Comparison of ENCODE assay signal across 2 cellular contexts in genomic region chr5:4570047-4571015, GRCh38.
A peak's percentile ranks its signal among the peaks of the same experiment; 100 is the strongest.
TF ChIP-seq lines count a peak whose summit lies in the region.

No MANE protein-coding gene starts in this region.

TF ChIP-seq in HepG2, 621 proteins besides CTCF, POLR2A, EP300 and RAD21:
- no peak for TF ChIP-seq CEBPB (IDR thresholded peaks at IDR 0.05; ENCODE audit: borderline replicate concordance, low read depth, low read length)
- TF ChIP-seq PATZ1 (CRISPR knock-in tag; IDR thresholded peaks at IDR 0.05), result no peak
- no peak for TF ChIP-seq SUZ12 (IDR thresholded peaks at IDR 0.05; ENCODE audit: low read depth, low read length)
- peak; percentile 29; the same call in 1 of the 2 replicates for TF ChIP-seq TCF7 (IDR thresholded peaks at IDR 0.05; ENCODE audit: low read depth)
- TF ChIP-seq, protein P1, sequence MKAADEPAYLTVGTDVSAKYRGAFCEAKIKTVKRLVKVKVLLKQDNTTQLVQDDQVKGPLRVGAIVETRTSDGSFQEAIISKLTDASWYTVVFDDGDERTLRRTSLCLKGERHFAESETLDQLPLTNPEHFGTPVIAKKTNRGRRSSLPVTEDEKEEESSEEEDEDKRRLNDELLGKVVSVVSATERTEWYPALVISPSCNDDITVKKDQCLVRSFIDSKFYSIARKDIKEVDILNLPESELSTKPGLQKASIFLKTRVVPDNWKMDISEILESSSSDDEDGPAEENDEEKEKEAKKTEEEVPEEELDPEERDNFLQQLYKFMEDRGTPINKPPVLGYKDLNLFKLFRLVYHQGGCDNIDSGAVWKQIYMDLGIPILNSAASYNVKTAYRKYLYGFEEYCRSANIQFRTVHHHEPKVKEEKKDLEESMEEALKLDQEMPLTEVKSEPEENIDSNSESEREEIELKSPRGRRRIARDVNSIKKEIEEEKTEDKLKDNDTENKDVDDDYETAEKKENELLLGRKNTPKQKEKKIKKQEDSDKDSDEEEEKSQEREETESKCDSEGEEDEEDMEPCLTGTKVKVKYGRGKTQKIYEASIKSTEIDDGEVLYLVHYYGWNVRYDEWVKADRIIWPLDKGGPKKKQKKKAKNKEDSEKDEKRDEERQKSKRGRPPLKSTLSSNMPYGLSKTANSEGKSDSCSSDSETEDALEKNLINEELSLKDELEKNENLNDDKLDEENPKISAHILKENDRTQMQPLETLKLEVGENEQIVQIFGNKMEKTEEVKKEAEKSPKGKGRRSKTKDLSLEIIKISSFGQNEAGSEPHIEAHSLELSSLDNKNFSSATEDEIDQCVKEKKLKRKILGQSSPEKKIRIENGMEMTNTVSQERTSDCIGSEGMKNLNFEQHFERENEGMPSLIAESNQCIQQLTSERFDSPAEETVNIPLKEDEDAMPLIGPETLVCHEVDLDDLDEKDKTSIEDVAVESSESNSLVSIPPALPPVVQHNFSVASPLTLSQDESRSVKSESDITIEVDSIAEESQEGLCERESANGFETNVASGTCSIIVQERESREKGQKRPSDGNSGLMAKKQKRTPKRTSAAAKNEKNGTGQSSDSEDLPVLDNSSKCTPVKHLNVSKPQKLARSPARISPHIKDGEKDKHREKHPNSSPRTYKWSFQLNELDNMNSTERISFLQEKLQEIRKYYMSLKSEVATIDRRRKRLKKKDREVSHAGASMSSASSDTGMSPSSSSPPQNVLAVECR (CRISPR knock-in tag; IDR thresholded peaks at IDR 0.05; ENCODE audit: borderline replicate concordance), result no peak
- no peak for TF ChIP-seq HIC2 (CRISPR knock-in tag; IDR thresholded peaks at IDR 0.05; ENCODE audit: low read depth)
- TF ChIP-seq, protein P2, sequence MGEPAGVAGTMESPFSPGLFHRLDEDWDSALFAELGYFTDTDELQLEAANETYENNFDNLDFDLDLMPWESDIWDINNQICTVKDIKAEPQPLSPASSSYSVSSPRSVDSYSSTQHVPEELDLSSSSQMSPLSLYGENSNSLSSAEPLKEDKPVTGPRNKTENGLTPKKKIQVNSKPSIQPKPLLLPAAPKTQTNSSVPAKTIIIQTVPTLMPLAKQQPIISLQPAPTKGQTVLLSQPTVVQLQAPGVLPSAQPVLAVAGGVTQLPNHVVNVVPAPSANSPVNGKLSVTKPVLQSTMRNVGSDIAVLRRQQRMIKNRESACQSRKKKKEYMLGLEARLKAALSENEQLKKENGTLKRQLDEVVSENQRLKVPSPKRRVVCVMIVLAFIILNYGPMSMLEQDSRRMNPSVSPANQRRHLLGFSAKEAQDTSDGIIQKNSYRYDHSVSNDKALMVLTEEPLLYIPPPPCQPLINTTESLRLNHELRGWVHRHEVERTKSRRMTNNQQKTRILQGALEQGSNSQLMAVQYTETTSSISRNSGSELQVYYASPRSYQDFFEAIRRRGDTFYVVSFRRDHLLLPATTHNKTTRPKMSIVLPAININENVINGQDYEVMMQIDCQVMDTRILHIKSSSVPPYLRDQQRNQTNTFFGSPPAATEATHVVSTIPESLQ (CRISPR knock-in tag; conservative IDR thresholded peaks at IDR 0.05), result no peak
TF ChIP-seq in HepG2: peak in this region for 1.

TF ChIP-seq in H1, 55 proteins besides CTCF, POLR2A, EP300 and RAD21:
- no peak for TF ChIP-seq SIRT6 (IDR thresholded peaks at IDR 0.05; ENCODE audit: low read length)
- TF ChIP-seq, protein P3, sequence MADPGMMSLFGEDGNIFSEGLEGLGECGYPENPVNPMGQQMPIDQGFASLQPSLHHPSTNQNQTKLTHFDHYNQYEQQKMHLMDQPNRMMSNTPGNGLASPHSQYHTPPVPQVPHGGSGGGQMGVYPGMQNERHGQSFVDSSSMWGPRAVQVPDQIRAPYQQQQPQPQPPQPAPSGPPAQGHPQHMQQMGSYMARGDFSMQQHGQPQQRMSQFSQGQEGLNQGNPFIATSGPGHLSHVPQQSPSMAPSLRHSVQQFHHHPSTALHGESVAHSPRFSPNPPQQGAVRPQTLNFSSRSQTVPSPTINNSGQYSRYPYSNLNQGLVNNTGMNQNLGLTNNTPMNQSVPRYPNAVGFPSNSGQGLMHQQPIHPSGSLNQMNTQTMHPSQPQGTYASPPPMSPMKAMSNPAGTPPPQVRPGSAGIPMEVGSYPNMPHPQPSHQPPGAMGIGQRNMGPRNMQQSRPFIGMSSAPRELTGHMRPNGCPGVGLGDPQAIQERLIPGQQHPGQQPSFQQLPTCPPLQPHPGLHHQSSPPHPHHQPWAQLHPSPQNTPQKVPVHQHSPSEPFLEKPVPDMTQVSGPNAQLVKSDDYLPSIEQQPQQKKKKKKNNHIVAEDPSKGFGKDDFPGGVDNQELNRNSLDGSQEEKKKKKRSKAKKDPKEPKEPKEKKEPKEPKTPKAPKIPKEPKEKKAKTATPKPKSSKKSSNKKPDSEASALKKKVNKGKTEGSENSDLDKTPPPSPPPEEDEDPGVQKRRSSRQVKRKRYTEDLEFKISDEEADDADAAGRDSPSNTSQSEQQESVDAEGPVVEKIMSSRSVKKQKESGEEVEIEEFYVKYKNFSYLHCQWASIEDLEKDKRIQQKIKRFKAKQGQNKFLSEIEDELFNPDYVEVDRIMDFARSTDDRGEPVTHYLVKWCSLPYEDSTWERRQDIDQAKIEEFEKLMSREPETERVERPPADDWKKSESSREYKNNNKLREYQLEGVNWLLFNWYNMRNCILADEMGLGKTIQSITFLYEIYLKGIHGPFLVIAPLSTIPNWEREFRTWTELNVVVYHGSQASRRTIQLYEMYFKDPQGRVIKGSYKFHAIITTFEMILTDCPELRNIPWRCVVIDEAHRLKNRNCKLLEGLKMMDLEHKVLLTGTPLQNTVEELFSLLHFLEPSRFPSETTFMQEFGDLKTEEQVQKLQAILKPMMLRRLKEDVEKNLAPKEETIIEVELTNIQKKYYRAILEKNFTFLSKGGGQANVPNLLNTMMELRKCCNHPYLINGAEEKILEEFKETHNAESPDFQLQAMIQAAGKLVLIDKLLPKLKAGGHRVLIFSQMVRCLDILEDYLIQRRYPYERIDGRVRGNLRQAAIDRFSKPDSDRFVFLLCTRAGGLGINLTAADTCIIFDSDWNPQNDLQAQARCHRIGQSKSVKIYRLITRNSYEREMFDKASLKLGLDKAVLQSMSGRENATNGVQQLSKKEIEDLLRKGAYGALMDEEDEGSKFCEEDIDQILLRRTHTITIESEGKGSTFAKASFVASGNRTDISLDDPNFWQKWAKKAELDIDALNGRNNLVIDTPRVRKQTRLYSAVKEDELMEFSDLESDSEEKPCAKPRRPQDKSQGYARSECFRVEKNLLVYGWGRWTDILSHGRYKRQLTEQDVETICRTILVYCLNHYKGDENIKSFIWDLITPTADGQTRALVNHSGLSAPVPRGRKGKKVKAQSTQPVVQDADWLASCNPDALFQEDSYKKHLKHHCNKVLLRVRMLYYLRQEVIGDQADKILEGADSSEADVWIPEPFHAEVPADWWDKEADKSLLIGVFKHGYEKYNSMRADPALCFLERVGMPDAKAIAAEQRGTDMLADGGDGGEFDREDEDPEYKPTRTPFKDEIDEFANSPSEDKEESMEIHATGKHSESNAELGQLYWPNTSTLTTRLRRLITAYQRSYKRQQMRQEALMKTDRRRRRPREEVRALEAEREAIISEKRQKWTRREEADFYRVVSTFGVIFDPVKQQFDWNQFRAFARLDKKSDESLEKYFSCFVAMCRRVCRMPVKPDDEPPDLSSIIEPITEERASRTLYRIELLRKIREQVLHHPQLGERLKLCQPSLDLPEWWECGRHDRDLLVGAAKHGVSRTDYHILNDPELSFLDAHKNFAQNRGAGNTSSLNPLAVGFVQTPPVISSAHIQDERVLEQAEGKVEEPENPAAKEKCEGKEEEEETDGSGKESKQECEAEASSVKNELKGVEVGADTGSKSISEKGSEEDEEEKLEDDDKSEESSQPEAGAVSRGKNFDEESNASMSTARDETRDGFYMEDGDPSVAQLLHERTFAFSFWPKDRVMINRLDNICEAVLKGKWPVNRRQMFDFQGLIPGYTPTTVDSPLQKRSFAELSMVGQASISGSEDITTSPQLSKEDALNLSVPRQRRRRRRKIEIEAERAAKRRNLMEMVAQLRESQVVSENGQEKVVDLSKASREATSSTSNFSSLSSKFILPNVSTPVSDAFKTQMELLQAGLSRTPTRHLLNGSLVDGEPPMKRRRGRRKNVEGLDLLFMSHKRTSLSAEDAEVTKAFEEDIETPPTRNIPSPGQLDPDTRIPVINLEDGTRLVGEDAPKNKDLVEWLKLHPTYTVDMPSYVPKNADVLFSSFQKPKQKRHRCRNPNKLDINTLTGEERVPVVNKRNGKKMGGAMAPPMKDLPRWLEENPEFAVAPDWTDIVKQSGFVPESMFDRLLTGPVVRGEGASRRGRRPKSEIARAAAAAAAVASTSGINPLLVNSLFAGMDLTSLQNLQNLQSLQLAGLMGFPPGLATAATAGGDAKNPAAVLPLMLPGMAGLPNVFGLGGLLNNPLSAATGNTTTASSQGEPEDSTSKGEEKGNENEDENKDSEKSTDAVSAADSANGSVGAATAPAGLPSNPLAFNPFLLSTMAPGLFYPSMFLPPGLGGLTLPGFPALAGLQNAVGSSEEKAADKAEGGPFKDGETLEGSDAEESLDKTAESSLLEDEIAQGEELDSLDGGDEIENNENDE (IDR thresholded peaks at IDR 0.05; ENCODE audit: insufficient replicate concordance, low read length), result no peak
- no peak for TF ChIP-seq KDM5A (IDR thresholded peaks at IDR 0.05; ENCODE audit: low read length)
- no peak for TF ChIP-seq ASH2L (IDR thresholded peaks at IDR 0.05; ENCODE audit: low read length)
- no peak for TF ChIP-seq SIX5 (IDR thresholded peaks at IDR 0.05; ENCODE audit: low read depth, low read length)
- no peak for TF ChIP-seq ATF3 (IDR thresholded peaks at IDR 0.05; ENCODE audit: insufficient read depth, low read depth, low read length)
- TF ChIP-seq GABPA (IDR thresholded peaks at IDR 0.05; ENCODE audit: borderline replicate concordance, insufficient read depth, low read length), result no peak
- no peak for TF ChIP-seq RXRA (IDR thresholded peaks at IDR 0.05; ENCODE audit: insufficient read depth, low read depth, low read length)
- no peak for TF ChIP-seq NRF1 (IDR thresholded peaks at IDR 0.05; ENCODE audit: low read depth, low read length)
- no peak for TF ChIP-seq TCF12 (IDR thresholded peaks at IDR 0.05; ENCODE audit: low read depth, low read length)
- no peak for TF ChIP-seq HDAC6 (IDR thresholded peaks at IDR 0.05; ENCODE audit: low read depth, low read length)
- TF ChIP-seq NANOG (IDR thresholded peaks at IDR 0.05; ENCODE audit: insufficient read depth, low read depth, low read length, poor library complexity, severe bottlenecking), result no peak
- TF ChIP-seq USF2 (IDR thresholded peaks at IDR 0.05; ENCODE audit: low read length), result no peak
- TF ChIP-seq SP1 (IDR thresholded peaks at IDR 0.05; ENCODE audit: low read depth, low read length), result no peak
- TF ChIP-seq TBP (IDR thresholded peaks at IDR 0.05; ENCODE audit: low read depth, low read length), result no peak
- no peak for TF ChIP-seq POLR2AphosphoS5 (IDR thresholded peaks at IDR 0.05; ENCODE audit: low read depth, low read length)
- TF ChIP-seq RBBP5 (IDR thresholded peaks at IDR 0.05; ENCODE audit: borderline replicate concordance, low read depth, low read length), result no peak
- no peak for TF ChIP-seq ZNF274 (IDR thresholded peaks at IDR 0.05; ENCODE audit: borderline replicate concordance, extremely low read depth, low read length)
- TF ChIP-seq KDM1A (IDR thresholded peaks at IDR 0.05; ENCODE audit: borderline replicate concordance, low read length), result no peak
- TF ChIP-seq, protein P4, sequence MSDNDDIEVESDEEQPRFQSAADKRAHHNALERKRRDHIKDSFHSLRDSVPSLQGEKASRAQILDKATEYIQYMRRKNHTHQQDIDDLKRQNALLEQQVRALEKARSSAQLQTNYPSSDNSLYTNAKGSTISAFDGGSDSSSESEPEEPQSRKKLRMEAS (IDR thresholded peaks at IDR 0.05), result no peak
